In the genomic region with DNA sequence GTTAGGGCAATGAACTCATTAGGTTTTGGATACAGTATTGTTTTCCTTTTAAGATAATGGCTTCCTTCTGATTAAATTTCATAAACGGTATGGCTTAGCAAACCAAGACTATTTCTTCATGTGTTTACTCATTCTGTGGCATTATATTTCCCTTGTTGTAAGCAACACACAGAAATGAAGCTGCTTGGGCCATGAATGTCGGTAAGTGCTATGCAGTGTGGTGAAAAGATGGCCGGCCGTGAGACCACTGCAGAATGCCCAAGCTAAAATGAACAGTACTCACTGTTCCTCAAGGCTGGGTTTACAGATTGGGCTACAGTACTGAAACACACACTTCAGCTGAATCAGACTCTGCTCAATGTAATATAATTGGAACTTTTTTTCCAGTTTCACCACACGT, we compare ENCODE assay signal across 1 cellular context.
TF ChIP-seq lines count a peak whose summit lies in the region.

No MANE protein-coding gene starts in this region.

TF ChIP-seq in GM12891, 5 proteins besides CTCF, POLR2A, EP300 and RAD21:
- TF ChIP-seq POU2F2 (IDR thresholded peaks at IDR 0.05; ENCODE audit: low read depth, low read length) (no peak), SPI1 (IDR thresholded peaks at IDR 0.05; ENCODE audit: low read depth, low read length) (no peak), TAF1 (IDR thresholded peaks at IDR 0.05; ENCODE audit: low read depth, low read length) (no peak), POLR2AphosphoS5 (IDR thresholded peaks at IDR 0.05; ENCODE audit: low read depth, low read length) (no peak)
TF ChIP-seq in GM12891: peak in this region for 0.
